ENCODE assay signal across 10 cellular contexts in genomic region chr5:22852807-22853670, GRCh38. TPM values are rescaled to one million over a fixed set of nuclear protein-coding genes. Genes with fewer than 3 reads are reported as not detected.
DNase-seq lines count a peak whose midpoint lies in the region; ATAC-seq and TF ChIP-seq lines count a peak whose summit lies in the region.
"Had no signal": no experiment of that assay in that cellular context is flagged by ENCODE, and none has a peak within 500 bp of the region (broad histone marks: within the 10 kb centered on the region; RNA-seq: fewer than 3 reads in every experiment).

Gene CDH12 (minus strand): TSS chr5:22853344.

- no peak for DNase-seq in activated CD4-positive, CD25-positive, alpha-beta regulatory T cell treated with anti-CD3 and anti-CD28 coated beads, Interleukin-2, amount 50 U/mL, for 72 hours
- DNase-seq in SKM-1 (lab: John Stamatoyannopoulos, UW; ENCODE audit: unreplicated experiment) (peak; percentile 20), right atrium auricular region (ENCODE audit: low spot score) (no peak), AML-193 (lab: John Stamatoyannopoulos, UW) (no peak)
- no peak for DNase-seq in stimulated activated effector memory CD8-positive, alpha-beta T cell treated with anti-CD3 and anti-CD28 coated beads, Interleukin-12 subunit alpha, Interleukin-12 subunit beta, amount 100 ng/mL, for 72 hours (ENCODE audit: low spot score in 2 of 2)

- no peak within 1 kb of the TSS for H3K27ac ChIP-seq in HUES64 (ENCODE audit: low read depth, low read length)
- no peak within 1 kb of the TSS for H3K27ac ChIP-seq in right atrium auricular region
- H3K27ac ChIP-seq: SJSA1 had no signal

- no peak within 1 kb of the TSS for H3K27ac Mint-ChIP-seq in stimulated activated effector memory CD8-positive, alpha-beta T cell treated with anti-CD3 and anti-CD28 coated beads, Interleukin-12 subunit alpha, Interleukin-12 subunit beta, amount 100 ng/mL, for 72 hours

- no peaks in the 10 kb centered on the region for H3K36me3 Mint-ChIP-seq in stimulated activated effector memory CD8-positive, alpha-beta T cell treated with anti-CD3 and anti-CD28 coated beads, Interleukin-12 subunit alpha, Interleukin-12 subunit beta, amount 100 ng/mL, for 72 hours

- no peak for TF ChIP-seq CTCF in right atrium auricular region (IDR thresholded peaks at IDR 0.05)

- no peaks in the 10 kb centered on the region for H3K36me3 ChIP-seq in HUES64 (ENCODE audit: insufficient read depth, low read length)
- no peaks in the 10 kb centered on the region for H3K36me3 ChIP-seq in right atrium auricular region
- H3K36me3 ChIP-seq: SJSA1 had no signal

- peaks cover 24% of the 10 kb centered on the region for H3K27me3 ChIP-seq in HUES64 (ENCODE audit: insufficient read depth, low read length)
- H3K27me3 ChIP-seq in right atrium auricular region, result no peaks in the 10 kb centered on the region
- H3K27me3 ChIP-seq: SJSA1 had no signal

- 3% methylated on average over 29 of the region's 31 CpGs for WGBS in HUES64

- H3K9me3 Mint-ChIP-seq in stimulated activated effector memory CD8-positive, alpha-beta T cell treated with anti-CD3 and anti-CD28 coated beads, Interleukin-12 subunit alpha, Interleukin-12 subunit beta, amount 100 ng/mL, for 72 hours, result peaks cover 18% of the 10 kb centered on the region

- H3K4me3 Mint-ChIP-seq in stimulated activated effector memory CD8-positive, alpha-beta T cell treated with anti-CD3 and anti-CD28 coated beads, Interleukin-12 subunit alpha, Interleukin-12 subunit beta, amount 100 ng/mL, for 72 hours, result peak within 1 kb of the TSS; percentile 28

- H3K9ac ChIP-seq in HUES64 (ENCODE audit: low read depth, low read length), result peak within 1 kb of the TSS; percentile 16; the same call in 1 of the 2 replicates

- H3K9me3 ChIP-seq in HUES64 (ENCODE audit: insufficient read depth, low read depth, low read length) (no peaks in the 10 kb centered on the region), right atrium auricular region (no peaks in the 10 kb centered on the region)
- H3K9me3 ChIP-seq: SJSA1 had no signal

- H3K4me3 ChIP-seq in HUES64 (ENCODE audit: low read length) (peak within 1 kb of the TSS; percentile 62), right atrium auricular region (peak within 1 kb of the TSS; percentile 31 to 36)
- H3K4me3 ChIP-seq: SJSA1 had no signal

- peak; percentile 20 to 41 for ATAC-seq in activated CD4-positive, CD25-positive, alpha-beta regulatory T cell treated with anti-CD3 and anti-CD28 coated beads, Interleukin-2, amount 50 U/mL, for 24 hours
- no peak for ATAC-seq in stimulated activated effector memory CD8-positive, alpha-beta T cell treated with anti-CD3 and anti-CD28 coated beads, Interleukin-12 subunit alpha, Interleukin-12 subunit beta, amount 100 ng/mL, for 72 hours
- no peak for ATAC-seq in GM18520 (IDR thresholded peaks at IDR 0.05; ENCODE audit: unreplicated experiment)

- no peaks in the 10 kb centered on the region for H3K4me1 Mint-ChIP-seq in stimulated activated effector memory CD8-positive, alpha-beta T cell treated with anti-CD3 and anti-CD28 coated beads, Interleukin-12 subunit alpha, Interleukin-12 subunit beta, amount 100 ng/mL, for 72 hours

- H3K4me1 ChIP-seq in HUES64 (ENCODE audit: insufficient read depth, low read length) (peaks cover 3% of the 10 kb centered on the region; the same call in 1 of the 2 replicates), right atrium auricular region (peaks cover 0 to 8% of the 10 kb centered on the region in 2 donors)
- H3K4me1 ChIP-seq: SJSA1 had no signal

RNA-seq across cellular contexts. Expression of gene CDH12, which starts in this region (rescaled TPM):
- polyA plus RNA-seq in HUES64 (2013, experiment 1 of 2), result 0.25 TPM
- polyA plus RNA-seq in HUES64 (2013, experiment 2 of 2), result 0.06 TPM
- total RNA-seq in right atrium auricular region, result not detected
- total RNA-seq: SJSA1 had no signal
- polyA plus RNA-seq: BJ had no signal

Comparison
In these comparisons a context has a peak if more than half of its experiments do, and no peak if none do; other contexts are left out.
1. ATAC-seq: peak in activated CD4-positive, CD25-positive, alpha-beta regulatory T cell treated with anti-CD3 and anti-CD28 coated beads, Interleukin-2, amount 50 U/mL, for 24 hours (2 of 2); none in stimulated activated effector memory CD8-positive, alpha-beta T cell treated with anti-CD3 and anti-CD28 coated beads, Interleukin-12 subunit alpha, Interleukin-12 subunit beta, amount 100 ng/mL, for 72 hours (single experiment) and GM18520 (single experiment).